8 cellular contexts compared by ENCODE assay signal in the genomic region with DNA sequence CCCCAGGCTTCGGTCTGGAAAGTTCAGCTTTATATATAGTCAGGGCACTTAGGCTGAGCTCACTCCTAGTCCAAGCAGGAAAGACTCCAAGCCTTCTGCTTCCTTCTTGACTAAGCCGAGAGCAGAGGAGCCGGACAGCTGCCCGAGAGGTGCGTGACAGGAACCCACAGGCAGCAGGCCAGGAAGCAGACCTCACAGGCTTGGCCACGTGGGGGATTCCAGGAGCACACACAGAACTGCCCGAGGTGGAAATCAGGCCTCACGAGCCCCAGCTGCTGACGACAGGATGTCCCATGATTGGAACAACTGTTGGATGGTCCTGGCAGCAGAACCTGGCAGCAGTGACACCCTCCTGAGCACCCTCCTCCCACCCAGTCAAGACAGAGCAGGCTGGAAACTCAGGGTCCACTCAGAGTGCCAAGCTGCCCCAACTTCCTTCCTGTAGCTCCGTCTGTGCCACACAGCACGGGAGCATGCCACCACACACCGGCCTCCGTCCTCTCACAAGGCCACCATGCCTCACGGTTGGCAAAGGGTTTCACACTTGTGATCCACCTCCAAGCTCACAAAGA. TPM values are rescaled to one million over a fixed set of nuclear protein-coding genes. Genes with fewer than 3 reads are reported as not detected.
DNase-seq lines count a peak whose midpoint lies in the region; ATAC-seq and TF ChIP-seq lines count a peak whose summit lies in the region.

No MANE protein-coding gene starts in this region.

- H3K27me3 ChIP-seq in MM.1S (replicated peaks; ENCODE audit: insufficient read depth, low read length) (no peaks in the 10 kb centered on the region), transverse colon (no peaks in the 10 kb centered on the region)

- no peaks in the 10 kb centered on the region for H3K9me2 ChIP-seq in MM.1S (replicated peaks; ENCODE audit: insufficient read depth, low read length)

- H3K9ac ChIP-seq in MM.1S (ENCODE audit: low read length): no peak overlapping the region

- H2AFZ ChIP-seq in MM.1S (ENCODE audit: low read length): no peak overlapping the region

- WGBS in transverse colon (ENCODE audit: low coverage in 1 of 2), 2 donors: 61% methylated on average over 14 of the region's 14 CpGs; no CpG with 5 or more reads in 1 of the 2 donors

- TF ChIP-seq EP300 in transverse colon (IDR thresholded peaks at IDR 0.05; ENCODE audit: low read depth): peak; percentile 69

- no peaks in the 10 kb centered on the region for H4K20me1 ChIP-seq in MM.1S (ENCODE audit: insufficient read depth, low read length)

- H3K36me3 ChIP-seq in MM.1S (replicated peaks; ENCODE audit: insufficient read depth, low read length) (no peaks in the 10 kb centered on the region), transverse colon (no peaks in the 10 kb centered on the region)

- H3K9me3 ChIP-seq in MM.1S (replicated peaks; ENCODE audit: insufficient read depth, low read length) (no peaks in the 10 kb centered on the region), transverse colon (no peaks in the 10 kb centered on the region)

- H3K4me3 ChIP-seq in MM.1S (ENCODE audit: low read length) (no peak overlapping the region), astrocyte of the cerebellum (ENCODE audit: low read depth, low read length) (no peak overlapping the region), transverse colon (no peak overlapping the region)

- TF ChIP-seq POLR2A in transverse colon (IDR thresholded peaks at IDR 0.05): peak; percentile 23

- H3K27ac ChIP-seq in MM.1S (ENCODE audit: low read length) (peak overlapping the region; percentile 57; the same call in 1 of the 2 replicates), transverse colon (peak overlapping the region; percentile 64 to 95 (median 84))

- H3K79me2 ChIP-seq in MM.1S (ENCODE audit: low read length): peaks cover 11% of the 10 kb centered on the region

- TF ChIP-seq CTCF in MM.1S (IDR thresholded peaks at IDR 0.05; ENCODE audit: low read length) (no peak), astrocyte of the cerebellum (IDR thresholded peaks at IDR 0.05; ENCODE audit: low read depth, low read length, missing control alignments) (no peak), transverse colon (IDR thresholded peaks at IDR 0.05) (no peak)

- no peak overlapping the region for H3K4me2 ChIP-seq in MM.1S (ENCODE audit: low read depth, low read length)

- no peak for ATAC-seq in GM21423 (IDR thresholded peaks at IDR 0.05; ENCODE audit: unreplicated experiment)

- in situ Hi-C loops in astrocyte of the cerebellum (cut with HindIII; ENCODE audit: low sequenced_read_pairs): no loop called here
- in situ Hi-C loops in transverse colon (cut with MboI; ENCODE audit: low pct_ligation_motif_present in 1 of 4, low pct_unique_long_range_greater_than_20kb in 1 of 4, low sequenced_read_pairs in 3 of 4): no loop called here

- H3F3A ChIP-seq in MM.1S (ENCODE audit: insufficient read depth, low read length): peaks cover 20% of the 10 kb centered on the region

- DNase-seq in CMK (ENCODE audit: low read depth): peak; percentile 83
- DNase-seq in MM.1S: no peak
- peak; percentile 64 for DNase-seq in astrocyte of the cerebellum (ENCODE audit: low read depth)
- DNase-seq in kidney tubule cell (ENCODE audit: low spot score): peak; percentile 87
- DNase-seq in transverse colon: peak; percentile 56
- DNase-seq in NK-92 (lab: John Stamatoyannopoulos, UW; ENCODE audit: unreplicated experiment): no peak
- no peak for DNase-seq in effector CD8-positive, alpha-beta T cell (lab: John Stamatoyannopoulos, UW)

- intact Hi-C loops in transverse colon (cut with DNase I; ENCODE audit: low total_unique reads): no loop called here

- H3K4me1 ChIP-seq in MM.1S (ENCODE audit: low read length) (peaks cover 26% of the 10 kb centered on the region), transverse colon (peaks cover 22 to 57% (median 34%) of the 10 kb centered on the region in 4 donors)

RNA-seq across cellular contexts. Expression of a gene that starts 5.4 kb away (rescaled TPM):
- total RNA-seq in transverse colon: 100 to 1,000 TPM in 2 of 4 donors, 10 to 100 TPM in 2; 30.7 to 327 (median 72.3) TPM

RNA-seq across cellular contexts. Expression of a gene that starts 25.5 kb away (rescaled TPM):
- 10 to 100 TPM in 3 of 4 donors, 1 to 10 TPM in 1; 3.8 to 30.3 (median 22.0) TPM for total RNA-seq in transverse colon

Comparison
In these comparisons a context has a peak if more than half of its experiments do, and no peak if none do; other contexts are left out.
1. DNase-seq: peak in CMK (single experiment), astrocyte of the cerebellum (single experiment), kidney tubule cell (single experiment) and transverse colon (single experiment); none in MM.1S (single experiment), NK-92 (single experiment) and effector CD8-positive, alpha-beta T cell (single experiment).